ENCODE assay signal across 15 cellular contexts in the genomic region with DNA sequence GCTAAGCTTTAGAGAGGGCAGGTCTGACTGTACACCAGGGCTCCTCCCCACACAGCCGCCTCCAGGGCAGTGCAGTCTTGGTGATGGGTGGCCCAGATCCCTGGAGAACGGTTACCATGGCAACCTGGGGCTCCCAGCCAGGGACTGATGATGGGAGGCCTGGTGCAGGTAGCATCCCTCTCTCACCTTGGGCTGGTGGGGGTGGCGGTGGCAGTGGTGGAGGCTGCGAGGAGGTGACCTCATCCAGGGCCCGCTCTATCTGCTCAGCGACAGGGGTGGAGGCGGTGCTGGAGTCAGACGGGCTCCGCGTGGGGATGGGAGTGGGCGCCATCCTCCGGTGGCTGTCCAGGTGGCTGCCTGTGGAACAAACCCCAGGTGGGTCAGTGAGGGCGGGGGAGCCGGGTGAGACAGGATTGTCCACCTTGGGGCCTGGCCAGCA. TPM values are rescaled to one million over a fixed set of nuclear protein-coding genes. Genes with fewer than 3 reads are reported as not detected.
A peak's percentile ranks its signal among the peaks of the same experiment; 100 is the strongest.
DNase-seq lines count a peak whose midpoint lies in the region; ATAC-seq and TF ChIP-seq lines count a peak whose summit lies in the region.
"Had no signal": no experiment of that assay in that cellular context is flagged by ENCODE, and none has a peak within 500 bp of the region (broad histone marks: within the 10 kb centered on the region; RNA-seq: fewer than 3 reads in every experiment).

No MANE protein-coding gene starts in this region.

- H3K36me3 ChIP-seq in neural cell (ENCODE audit: insufficient read depth, low read length) (peaks cover 9% of the 10 kb centered on the region), upper lobe of left lung (peaks cover 0 to 26% (median 12%) of the 10 kb centered on the region in 4 donors)
- H3K36me3 ChIP-seq: ovary had no signal

- H3K27me3 ChIP-seq in neural cell (ENCODE audit: insufficient read depth, low read depth, low read length), result no peaks in the 10 kb centered on the region
- no peaks in the 10 kb centered on the region for H3K27me3 ChIP-seq in upper lobe of left lung
- H3K27me3 ChIP-seq: ovary, suprapubic skin had no signal

- H3K79me2 ChIP-seq in neural cell (replicated peaks; ENCODE audit: insufficient read depth, low read length), result peaks cover 14% of the 10 kb centered on the region

- peak overlapping the region; percentile 62 for H3K27ac ChIP-seq in caudate nucleus (ENCODE audit: low read depth, low read length)
- peak overlapping the region; percentile 90 for H3K27ac ChIP-seq in neural cell (ENCODE audit: low read length)
- no peak overlapping the region for H3K27ac ChIP-seq in upper lobe of left lung
- H3K27ac ChIP-seq: ovary, suprapubic skin had no signal

- H3K9me3 ChIP-seq in neural cell (ENCODE audit: low read length) (no peaks in the 10 kb centered on the region), upper lobe of left lung (no peaks in the 10 kb centered on the region)
- H3K9me3 ChIP-seq: lower lobe of right lung, ovary, suprapubic skin had no signal

- no peak overlapping the region for H3K4me3 Mint-ChIP-seq in HFFc6
- H3K4me3 Mint-ChIP-seq: brain; CD4-positive, alpha-beta memory T cell; IgD-negative memory B cell had no signal

- DNase-seq in DMS53 treated with DMSO at 0.1 percent for 48 hours (lab: John Stamatoyannopoulos, UW; ENCODE audit: unreplicated experiment) (peak; percentile 24), HFFc6 (peak; percentile 68), caudate nucleus (lab: John Stamatoyannopoulos, UW) (peak in 47 of 61 donors; percentile 20 to 95 (median 76)), upper lobe of left lung (no peak)
- no peak for DNase-seq in stimulated activated CD4-positive, alpha-beta T cell treated with anti-CD3 and anti-CD28 coated beads, Interleukin-15, amount 100 ng/mL, for 24 hours
- DNase-seq: activated CD4-positive, alpha-beta T cell treated with anti-CD3 and anti-CD28 coated beads for 1 hour; CD4-positive, alpha-beta memory T cell; lower lobe of right lung; NCI-H1930 had no signal

- peaks cover 24% of the 10 kb centered on the region for H4K20me1 ChIP-seq in neural cell (ENCODE audit: insufficient read depth)

- TF ChIP-seq CTCF in HFFc6 (IDR thresholded peaks at IDR 0.05) (no peak), neural cell (IDR thresholded peaks at IDR 0.05; ENCODE audit: poor library complexity, severe bottlenecking) (no peak), upper lobe of left lung (IDR thresholded peaks at IDR 0.05) (no peak)

- TF ChIP-seq EP300 in neural cell (conservative IDR thresholded peaks at IDR 0.05; ENCODE audit: poor library complexity, severe bottlenecking), result no peak
- no peak for TF ChIP-seq EP300 in upper lobe of left lung (IDR thresholded peaks at IDR 0.05)

- no peak overlapping the region for H3K4me2 ChIP-seq in neural cell (ENCODE audit: low read length)

- peaks cover 5% of the 10 kb centered on the region for H3F3A ChIP-seq in neural cell (ENCODE audit: insufficient read depth, low read length, poor library complexity, severe bottlenecking)

- no peak for TF ChIP-seq RAD21 in neural cell (conservative IDR thresholded peaks at IDR 0.05)

- H3K4me1 ChIP-seq in upper lobe of left lung, result peaks cover 25 to 53% (median 33%) of the 10 kb centered on the region in 4 donors

- H3K27ac Mint-ChIP-seq in HFFc6, result peak overlapping the region; percentile 84
- H3K27ac Mint-ChIP-seq: IgD-negative memory B cell had no signal

- H3K4me1 Mint-ChIP-seq in HFFc6 (ENCODE audit: low read depth), result peaks cover 16% of the 10 kb centered on the region

- peak overlapping the region; percentile 67 for H3K9ac ChIP-seq in neural cell (ENCODE audit: low read length)

- no peak for TF ChIP-seq POLR2A in upper lobe of left lung (IDR thresholded peaks at IDR 0.05)

- H3K4me3 ChIP-seq in neural cell (ENCODE audit: low read length) (peak overlapping the region; percentile 72), upper lobe of left lung (no peak overlapping the region)
- H3K4me3 ChIP-seq: lower lobe of right lung, ovary, suprapubic skin had no signal

- peaks cover 14% of the 10 kb centered on the region for H3K27me3 Mint-ChIP-seq in HFFc6 (ENCODE audit: insufficient read depth)
- H3K27me3 Mint-ChIP-seq: brain had no signal

- no peak overlapping the region for H2AFZ ChIP-seq in neural cell (ENCODE audit: low read depth, low read length)

- no peaks in the 10 kb centered on the region for H3K9me3 Mint-ChIP-seq in HFFc6
- H3K9me3 Mint-ChIP-seq: brain; CD4-positive, alpha-beta memory T cell; IgD-negative memory B cell had no signal

- 89 to 96% methylated on average over 10 to 13 of the region's 14 CpGs for WGBS in upper lobe of left lung, 2 donors

- ATAC-seq in GM19328 (IDR thresholded peaks at IDR 0.05; ENCODE audit: unreplicated experiment) (no peak), upper lobe of left lung (ENCODE audit: low FRiP score in 2 of 2) (no peak)
- ATAC-seq: lower lobe of right lung had no signal

- no peaks in the 10 kb centered on the region for H3K9me2 ChIP-seq in neural cell (ENCODE audit: insufficient read depth, low read length)

- peaks cover 27% of the 10 kb centered on the region for H3K36me3 Mint-ChIP-seq in HFFc6 (ENCODE audit: low read depth)
- H3K36me3 Mint-ChIP-seq: IgD-negative memory B cell had no signal

TF ChIP-seq in neural cell, 6 proteins besides CTCF, POLR2A, EP300 and RAD21:
- no peak for TF ChIP-seq POLR2AphosphoS5 (IDR thresholded peaks at IDR 0.05)
- TF ChIP-seq, protein P1, sequence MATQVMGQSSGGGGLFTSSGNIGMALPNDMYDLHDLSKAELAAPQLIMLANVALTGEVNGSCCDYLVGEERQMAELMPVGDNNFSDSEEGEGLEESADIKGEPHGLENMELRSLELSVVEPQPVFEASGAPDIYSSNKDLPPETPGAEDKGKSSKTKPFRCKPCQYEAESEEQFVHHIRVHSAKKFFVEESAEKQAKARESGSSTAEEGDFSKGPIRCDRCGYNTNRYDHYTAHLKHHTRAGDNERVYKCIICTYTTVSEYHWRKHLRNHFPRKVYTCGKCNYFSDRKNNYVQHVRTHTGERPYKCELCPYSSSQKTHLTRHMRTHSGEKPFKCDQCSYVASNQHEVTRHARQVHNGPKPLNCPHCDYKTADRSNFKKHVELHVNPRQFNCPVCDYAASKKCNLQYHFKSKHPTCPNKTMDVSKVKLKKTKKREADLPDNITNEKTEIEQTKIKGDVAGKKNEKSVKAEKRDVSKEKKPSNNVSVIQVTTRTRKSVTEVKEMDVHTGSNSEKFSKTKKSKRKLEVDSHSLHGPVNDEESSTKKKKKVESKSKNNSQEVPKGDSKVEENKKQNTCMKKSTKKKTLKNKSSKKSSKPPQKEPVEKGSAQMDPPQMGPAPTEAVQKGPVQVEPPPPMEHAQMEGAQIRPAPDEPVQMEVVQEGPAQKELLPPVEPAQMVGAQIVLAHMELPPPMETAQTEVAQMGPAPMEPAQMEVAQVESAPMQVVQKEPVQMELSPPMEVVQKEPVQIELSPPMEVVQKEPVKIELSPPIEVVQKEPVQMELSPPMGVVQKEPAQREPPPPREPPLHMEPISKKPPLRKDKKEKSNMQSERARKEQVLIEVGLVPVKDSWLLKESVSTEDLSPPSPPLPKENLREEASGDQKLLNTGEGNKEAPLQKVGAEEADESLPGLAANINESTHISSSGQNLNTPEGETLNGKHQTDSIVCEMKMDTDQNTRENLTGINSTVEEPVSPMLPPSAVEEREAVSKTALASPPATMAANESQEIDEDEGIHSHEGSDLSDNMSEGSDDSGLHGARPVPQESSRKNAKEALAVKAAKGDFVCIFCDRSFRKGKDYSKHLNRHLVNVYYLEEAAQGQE (IDR thresholded peaks at IDR 0.05; ENCODE audit: borderline replicate concordance), result no peak
- no peak for TF ChIP-seq MXI1 (conservative IDR thresholded peaks at IDR 0.05; ENCODE audit: poor library complexity, severe bottlenecking)
- TF ChIP-seq EZH2 (IDR thresholded peaks at IDR 0.05; ENCODE audit: borderline replicate concordance, insufficient read depth, low read length, poor library complexity, severe bottlenecking), result no peak
- no peak for TF ChIP-seq SMC3 (conservative IDR thresholded peaks at IDR 0.05; ENCODE audit: poor library complexity)
- no peak for TF ChIP-seq TAF1 (IDR thresholded peaks at IDR 0.05; ENCODE audit: low read depth)

RNA-seq across cellular contexts. Expression of a gene that starts 12.3 kb away (rescaled TPM):
- total RNA-seq in HFFc6 (2021; fragmentation: NEBNext Ultra II Directional; extraction: Animal tissue kit (Norgen Biotek cat#: 25700)), result 10 to 100 TPM in 4 of 6 experiments, 1 to 10 TPM in 2; 8.9 to 16.9 (median 10.4) TPM
- polyA plus RNA-seq in neural cell, result 44.1 and 46.6 TPM in 2 replicates
- 25.1 and 28.8 TPM in 2 replicates for polyA minus RNA-seq in neural cell
- total RNA-seq in upper lobe of left lung, result 1 to 10 TPM; 1.6 to 9.2 (median 3.4) TPM

RNA-seq across cellular contexts. Expression of a gene that starts 14.5 kb away (rescaled TPM):
- 100 to 1,000 TPM; 346 to 394 (median 358) TPM for total RNA-seq in HFFc6 (2021; fragmentation: NEBNext Ultra II Directional; extraction: Animal tissue kit (Norgen Biotek cat#: 25700))
- 319 and 353 TPM in 2 replicates for polyA plus RNA-seq in neural cell
- 348 and 404 TPM in 2 replicates for polyA minus RNA-seq in neural cell
- total RNA-seq in upper lobe of left lung, result 10 to 100 TPM; 17.0 to 55.6 (median 30.1) TPM

RNA-seq across cellular contexts. Expression of a gene that starts 32.5 kb away (rescaled TPM):
- total RNA-seq in HFFc6 (2021; fragmentation: NEBNext Ultra II Directional; extraction: Animal tissue kit (Norgen Biotek cat#: 25700)), result 10 to 100 TPM; 25.8 to 30.7 (median 28.0) TPM
- 22.6 and 26.5 TPM in 2 replicates for polyA plus RNA-seq in neural cell
- polyA minus RNA-seq in neural cell, result 38.1 and 38.5 TPM in 2 replicates
- 10 to 100 TPM; 26.8 to 85.9 (median 56.6) TPM for total RNA-seq in upper lobe of left lung

RNA-seq across cellular contexts. Expression of a gene that starts 38.5 kb away (rescaled TPM):
- total RNA-seq in HFFc6 (2021; fragmentation: NEBNext Ultra II Directional; extraction: Animal tissue kit (Norgen Biotek cat#: 25700)), result 100 to 1,000 TPM; 339 to 353 (median 343) TPM
- polyA plus RNA-seq in neural cell, result 21.0 and 45.4 TPM in 2 replicates
- polyA minus RNA-seq in neural cell, result 16.6 and 20.5 TPM in 2 replicates
- 100 to 1,000 TPM in 1 of 6 donors, 10 to 100 TPM in 5; 32.0 to 142 (median 75.8) TPM for total RNA-seq in upper lobe of left lung

RNA-seq across cellular contexts. Expression of a gene that starts 49.6 kb away (rescaled TPM):
- total RNA-seq in HFFc6 (2021; fragmentation: NEBNext Ultra II Directional; extraction: Animal tissue kit (Norgen Biotek cat#: 25700)), result 1 to 10 TPM in 1 of 6 experiments, under 1 TPM in 5; 0.63 to 1.2 (median 0.87) TPM
- 1.4 and 7.8 TPM in 2 replicates for polyA plus RNA-seq in neural cell
- polyA minus RNA-seq in neural cell, result 2.9 and 3.6 TPM in 2 replicates
- total RNA-seq in upper lobe of left lung, result 1 to 10 TPM in 4 of 6 donors, under 1 TPM in 1, not detected in 1; 0.91 to 7.8 (median 2.1) TPM
- total RNA-seq: CD4-positive, alpha-beta memory T cell had no signal
- polyA plus RNA-seq: ovary had no signal

Comparison
In these comparisons a context has a peak if more than half of its experiments do, and no peak if none do; other contexts are left out.
1. DNase-seq: peak in DMS53 treated with DMSO at 0.1 percent for 48 hours (single experiment), HFFc6 (single experiment) and caudate nucleus (47 of 61); none in upper lobe of left lung (0 of 2) and stimulated activated CD4-positive, alpha-beta T cell treated with anti-CD3 and anti-CD28 coated beads, Interleukin-15, amount 100 ng/mL, for 24 hours (single experiment).
2. H3K27ac ChIP-seq: peak in caudate nucleus (single experiment) and neural cell (single experiment); none in upper lobe of left lung (0 of 4).
3. RNA of a gene that starts 14.5 kb away (total RNA-seq): 346 to 394 TPM in HFFc6; 17.0 to 55.6 TPM in upper lobe of left lung; every median in the first group is over 4 times any median in the second.